1 cellular context compared by ENCODE assay signal in genomic region chr21:31623664-31624063, GRCh38.
TF ChIP-seq lines count a peak whose summit lies in the region.

No MANE protein-coding gene starts in this region.

TF ChIP-seq in GM12878, 131 proteins besides CTCF, POLR2A, EP300 and RAD21:
- TF ChIP-seq NRF1 (conservative IDR thresholded peaks at IDR 0.05; ENCODE audit: low read depth, low read length), result no peak
- TF ChIP-seq SMC3 (IDR thresholded peaks at IDR 0.05; ENCODE audit: borderline replicate concordance, low read length), result peak; percentile 38; the same call in 1 of the 2 replicates
- TF ChIP-seq ZNF384 (IDR thresholded peaks at IDR 0.05; ENCODE audit: borderline replicate concordance, low read depth, low read length), result peak; percentile 51; the same call in 1 of the 2 replicates
TF ChIP-seq in GM12878: peak in this region for 2.
